8 cellular contexts compared by ENCODE assay signal in the genomic region with DNA sequence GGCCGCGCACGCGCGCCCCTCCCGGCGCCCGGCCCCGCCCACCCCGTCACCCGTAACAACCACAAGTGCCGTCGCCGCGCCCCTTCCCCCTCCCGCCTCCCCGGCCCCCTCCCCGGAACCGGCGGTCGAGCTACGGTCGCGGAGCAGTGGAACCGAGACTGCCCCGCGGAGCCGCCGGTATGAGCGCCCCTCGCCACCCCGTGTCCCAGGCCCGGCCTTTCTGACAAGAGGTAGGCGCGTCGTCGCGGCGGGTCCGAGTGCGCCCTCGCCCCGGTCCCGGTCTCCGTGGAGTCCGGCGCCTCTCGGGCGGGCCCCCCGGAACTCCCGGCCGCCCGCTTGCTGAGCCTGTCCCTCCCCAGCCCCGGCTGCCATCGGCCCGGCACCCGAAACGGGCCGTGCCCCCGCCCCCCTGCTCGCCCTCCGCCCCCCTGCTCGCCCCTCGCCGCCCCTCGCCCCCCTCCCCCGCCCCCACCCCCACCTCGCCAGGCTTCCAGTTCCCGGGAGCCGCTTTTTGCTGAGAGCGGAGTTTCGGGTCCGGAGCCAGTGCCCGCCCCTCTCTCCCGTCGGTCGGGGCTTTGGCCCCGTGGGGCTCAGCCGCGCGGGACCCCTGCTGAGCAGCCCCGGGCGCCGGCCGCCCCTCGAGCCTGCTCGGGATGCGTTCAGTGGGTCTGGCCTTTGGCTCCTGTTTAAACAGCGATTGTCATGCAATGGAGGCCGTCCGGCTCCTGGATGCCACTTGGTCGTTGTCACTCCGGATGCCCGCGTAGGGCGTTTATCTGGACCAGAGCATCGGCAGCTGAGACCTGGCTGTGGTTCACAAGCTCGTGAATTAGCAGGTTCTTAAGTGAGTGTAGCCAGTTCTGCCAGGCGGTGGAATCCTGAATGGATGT. TPM values are rescaled to one million over a fixed set of nuclear protein-coding genes. Genes with fewer than 3 reads are reported as not detected.
DNase-seq lines count a peak whose midpoint lies in the region; ATAC-seq, FAIRE-seq and TF ChIP-seq lines count a peak whose summit lies in the region.

Gene SEC14L1 (plus strand): TSS at position 92 of the 890 bp plus-strand sequence. CDS start 2,628 bp downstream, outside the sequence.

- H3K27me3 ChIP-seq in neural cell (ENCODE audit: insufficient read depth, low read depth, low read length), result no peaks in the 10 kb centered on the region

- H3K27ac ChIP-seq in neural cell (ENCODE audit: low read length), result peak within 1 kb of the TSS; percentile 80

- H3K4me3 ChIP-seq in fibroblast of mammary gland (ENCODE audit: control insufficient read depth, low read depth, low read length) (peak within 1 kb of the TSS; percentile 73), neural cell (ENCODE audit: low read length) (peak within 1 kb of the TSS; percentile 99)

- H3K79me2 ChIP-seq in neural cell (replicated peaks; ENCODE audit: insufficient read depth, low read length), result peaks cover 41% of the 10 kb centered on the region

- H3K4me2 ChIP-seq in neural cell (ENCODE audit: low read length), result peak within 1 kb of the TSS; percentile 67

- no peaks in the 10 kb centered on the region for H3F3A ChIP-seq in neural cell (ENCODE audit: insufficient read depth, low read length, poor library complexity, severe bottlenecking)

- H3K9ac ChIP-seq in neural cell (ENCODE audit: low read length), result peak within 1 kb of the TSS; percentile 88

- no peak for TF ChIP-seq POLR2A in GM12892 (IDR thresholded peaks at IDR 0.05; ENCODE audit: low read depth, low read length)

- no peaks in the 10 kb centered on the region for H3K9me2 ChIP-seq in neural cell (ENCODE audit: insufficient read depth, low read length)

- TF ChIP-seq RAD21 in neural cell (conservative IDR thresholded peaks at IDR 0.05), result peak; percentile 52

- H2AFZ ChIP-seq in neural cell (ENCODE audit: low read depth, low read length), result peak within 1 kb of the TSS; percentile 76

- DNase-seq in GM12892 (ENCODE audit: insufficient read length), result no peak
- peak; percentile 48 for DNase-seq in NCI-H345 (lab: John Stamatoyannopoulos, UW)
- DNase-seq in activated T-cell treated with anti-CD3 and anti-CD28 coated beads for 48 hours (ENCODE audit: low read depth), result peak; percentile 22
- DNase-seq in fibroblast of mammary gland (ENCODE audit: low read depth), result peak; percentile 33
- DNase-seq in urothelium cell line (ENCODE audit: low spot score), result peak; percentile 53
- DNase-seq in cortex of kidney (lab: John Stamatoyannopoulos, UW), result no peak

- no peak for TF ChIP-seq CTCF in fibroblast of mammary gland (conservative IDR thresholded peaks at IDR 0.05; ENCODE audit: control insufficient read depth, insufficient read depth, low read depth, low read length)
- no peak for TF ChIP-seq CTCF in neural cell (IDR thresholded peaks at IDR 0.05; ENCODE audit: poor library complexity, severe bottlenecking)

- FAIRE-seq in GM12892 (lab: Jason Lieb, UNC) (peak; percentile 51), urothelium cell line (lab: Jason Lieb, UNC) (peak; percentile 86)

- no peaks in the 10 kb centered on the region for H4K20me1 ChIP-seq in neural cell (ENCODE audit: insufficient read depth)

- H3K9me3 ChIP-seq in neural cell (ENCODE audit: low read length), result no peaks in the 10 kb centered on the region

- peak; percentile 35 for ATAC-seq in HG02571 (IDR thresholded peaks at IDR 0.05; ENCODE audit: unreplicated experiment)

- no peak for TF ChIP-seq EP300 in neural cell (conservative IDR thresholded peaks at IDR 0.05; ENCODE audit: poor library complexity, severe bottlenecking)

- H3K36me3 ChIP-seq in neural cell (ENCODE audit: insufficient read depth, low read length), result no peaks in the 10 kb centered on the region

TF ChIP-seq in neural cell, 6 proteins besides CTCF, POLR2A, EP300 and RAD21:
- TF ChIP-seq POLR2AphosphoS5 (IDR thresholded peaks at IDR 0.05) (peak; percentile 18), EZH2 (IDR thresholded peaks at IDR 0.05; ENCODE audit: borderline replicate concordance, insufficient read depth, low read length, poor library complexity, severe bottlenecking) (no peak), TAF1 (IDR thresholded peaks at IDR 0.05; ENCODE audit: low read depth) (no peak), MXI1 (conservative IDR thresholded peaks at IDR 0.05; ENCODE audit: poor library complexity, severe bottlenecking) (no peak), SMC3 (conservative IDR thresholded peaks at IDR 0.05; ENCODE audit: poor library complexity) (peak; percentile 40)
- TF ChIP-seq, protein P1, sequence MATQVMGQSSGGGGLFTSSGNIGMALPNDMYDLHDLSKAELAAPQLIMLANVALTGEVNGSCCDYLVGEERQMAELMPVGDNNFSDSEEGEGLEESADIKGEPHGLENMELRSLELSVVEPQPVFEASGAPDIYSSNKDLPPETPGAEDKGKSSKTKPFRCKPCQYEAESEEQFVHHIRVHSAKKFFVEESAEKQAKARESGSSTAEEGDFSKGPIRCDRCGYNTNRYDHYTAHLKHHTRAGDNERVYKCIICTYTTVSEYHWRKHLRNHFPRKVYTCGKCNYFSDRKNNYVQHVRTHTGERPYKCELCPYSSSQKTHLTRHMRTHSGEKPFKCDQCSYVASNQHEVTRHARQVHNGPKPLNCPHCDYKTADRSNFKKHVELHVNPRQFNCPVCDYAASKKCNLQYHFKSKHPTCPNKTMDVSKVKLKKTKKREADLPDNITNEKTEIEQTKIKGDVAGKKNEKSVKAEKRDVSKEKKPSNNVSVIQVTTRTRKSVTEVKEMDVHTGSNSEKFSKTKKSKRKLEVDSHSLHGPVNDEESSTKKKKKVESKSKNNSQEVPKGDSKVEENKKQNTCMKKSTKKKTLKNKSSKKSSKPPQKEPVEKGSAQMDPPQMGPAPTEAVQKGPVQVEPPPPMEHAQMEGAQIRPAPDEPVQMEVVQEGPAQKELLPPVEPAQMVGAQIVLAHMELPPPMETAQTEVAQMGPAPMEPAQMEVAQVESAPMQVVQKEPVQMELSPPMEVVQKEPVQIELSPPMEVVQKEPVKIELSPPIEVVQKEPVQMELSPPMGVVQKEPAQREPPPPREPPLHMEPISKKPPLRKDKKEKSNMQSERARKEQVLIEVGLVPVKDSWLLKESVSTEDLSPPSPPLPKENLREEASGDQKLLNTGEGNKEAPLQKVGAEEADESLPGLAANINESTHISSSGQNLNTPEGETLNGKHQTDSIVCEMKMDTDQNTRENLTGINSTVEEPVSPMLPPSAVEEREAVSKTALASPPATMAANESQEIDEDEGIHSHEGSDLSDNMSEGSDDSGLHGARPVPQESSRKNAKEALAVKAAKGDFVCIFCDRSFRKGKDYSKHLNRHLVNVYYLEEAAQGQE (IDR thresholded peaks at IDR 0.05; ENCODE audit: borderline replicate concordance), result no peak

RNA-seq across cellular contexts. Expression of gene SEC14L1, which starts in this region (rescaled TPM):
- polyA plus RNA-seq in GM12892 (2012; ENCODE audit: missing spikeins), result 29.6 TPM
- 40.4 and 49.7 TPM in 2 replicates for polyA plus RNA-seq in neural cell
- 112 TPM in 2 replicates for polyA minus RNA-seq in neural cell

Comparison
In these comparisons a context has a peak if more than half of its experiments do, and no peak if none do; other contexts are left out.
1. DNase-seq: peak in NCI-H345 (single experiment), activated T-cell treated with anti-CD3 and anti-CD28 coated beads for 48 hours (single experiment), fibroblast of mammary gland (single experiment) and urothelium cell line (single experiment); none in GM12892 (single experiment) and cortex of kidney (single experiment).